26 cellular contexts compared by ENCODE assay signal in the genomic region with DNA sequence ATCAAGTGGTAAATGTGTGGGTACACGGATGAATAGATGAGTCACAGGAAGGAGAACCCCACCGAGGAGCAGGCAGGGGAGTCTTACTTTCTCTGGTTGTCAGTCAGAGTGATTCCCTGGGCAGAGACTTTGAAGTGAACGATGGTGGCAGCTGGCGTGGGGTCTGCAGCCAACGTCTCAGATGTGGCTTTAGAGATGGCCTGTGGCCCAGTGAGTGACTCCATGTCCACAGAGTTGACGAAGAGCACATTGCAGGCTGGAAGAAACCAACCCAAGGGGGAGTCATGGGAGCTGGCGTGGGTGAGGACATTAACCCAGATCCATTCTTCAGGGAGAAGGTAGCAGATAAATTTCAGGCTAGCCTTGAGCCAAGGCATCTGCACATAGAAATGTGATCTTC.
DNase-seq lines count a peak whose midpoint lies in the region; ATAC-seq and TF ChIP-seq lines count a peak whose summit lies in the region.
"Had no signal": no experiment of that assay in that cellular context is flagged by ENCODE, and none has a peak within 500 bp of the region (broad histone marks: within the 10 kb centered on the region; RNA-seq: fewer than 3 reads in every experiment).

No MANE protein-coding gene starts in this region.

- H3K4ac ChIP-seq in H9 (ENCODE audit: low read depth, low read length) = no peak overlapping the region

- 44 to 63% (median 47%) methylated on average over 7 of the region's 7 CpGs for WGBS in psoas muscle, 3 donors
- no CpG with 5 or more reads among the region's 7 CpGs for WGBS in H9 (ENCODE audit: extremely low coverage, insufficient read length, low lambda C conversion rate)

- H3K4me1 ChIP-seq in psoas muscle (peaks cover 56% of the 10 kb centered on the region), gastrocnemius medialis (peaks cover 51 to 86% of the 10 kb centered on the region in 2 donors), H9 (ENCODE audit: insufficient read depth, low read length) (no peaks in the 10 kb centered on the region)
- H3K4me1 ChIP-seq: BE2C had no signal

- no peak for TF ChIP-seq CTCF in endothelial cell (IDR thresholded peaks at IDR 0.05; ENCODE audit: unreplicated experiment)
- no peak for TF ChIP-seq CTCF in psoas muscle (IDR thresholded peaks at IDR 0.05)
- no peak for TF ChIP-seq CTCF in gastrocnemius medialis (IDR thresholded peaks at IDR 0.05 in 4 of 5, conservative IDR thresholded peaks at IDR 0.05 in 1 of 5)
- no peak for TF ChIP-seq CTCF in H9 (conservative IDR thresholded peaks at IDR 0.05)

- no peak overlapping the region for H3K27ac Mint-ChIP-seq in endothelial cell (ENCODE audit: unreplicated experiment)
- H3K27ac Mint-ChIP-seq in H9 = no peak overlapping the region
- H3K27ac Mint-ChIP-seq in activated naive CD8-positive, alpha-beta T cell treated with anti-CD3 and anti-CD28 coated beads for 36 hours = no peak overlapping the region
- H3K27ac Mint-ChIP-seq in activated CD4-positive, alpha-beta T cell treated with anti-CD3 and anti-CD28 coated beads, Interleukin-2, amount 10 ng/mL, durations not matched to agents 24 days and 14 days = no peak overlapping the region
- H3K27ac Mint-ChIP-seq: CD14-positive monocyte; CD4-positive, alpha-beta memory T cell; CD4-positive, CD25-positive, alpha-beta regulatory T cell; CD8-positive, alpha-beta memory T cell had no signal

- H3K4me3 ChIP-seq in psoas muscle = no peak overlapping the region
- no peak overlapping the region for H3K4me3 ChIP-seq in gastrocnemius medialis
- H3K4me3 ChIP-seq: BLaER1, GM12878 had no signal

- H3K27me3 ChIP-seq in psoas muscle (ENCODE audit: insufficient read depth in 3 of 3, low read length in 2 of 3) = no peaks in the 10 kb centered on the region
- no peaks in the 10 kb centered on the region for H3K27me3 ChIP-seq in gastrocnemius medialis
- H3K27me3 ChIP-seq in H9 (ENCODE audit: insufficient read depth, low read length) = no peaks in the 10 kb centered on the region
- H3K27me3 ChIP-seq: BE2C, BLaER1 had no signal

- no peak overlapping the region for H4K91ac ChIP-seq in H9 (ENCODE audit: insufficient read length, low read depth, low read length)

- H3K56ac ChIP-seq in H9 (ENCODE audit: insufficient read length, low read depth, low read length) = no peak overlapping the region

- no peak overlapping the region for H3K18ac ChIP-seq in H9 (ENCODE audit: insufficient read length, low read depth, low read length)

- H3K4me1 Mint-ChIP-seq in endothelial cell (ENCODE audit: unreplicated experiment) (peaks cover 29% of the 10 kb centered on the region), H9 (peaks cover 0 to 2% of the 10 kb centered on the region in 2 experiments; a peak in 1 of 4 replicates)
- H3K4me1 Mint-ChIP-seq in activated naive CD8-positive, alpha-beta T cell treated with anti-CD3 and anti-CD28 coated beads for 36 hours = no peaks in the 10 kb centered on the region
- no peaks in the 10 kb centered on the region for H3K4me1 Mint-ChIP-seq in activated CD4-positive, alpha-beta T cell treated with anti-CD3 and anti-CD28 coated beads, Interleukin-2, amount 10 ng/mL, durations not matched to agents 24 days and 14 days
- H3K4me1 Mint-ChIP-seq: CD8-positive, alpha-beta memory T cell had no signal

- H2BK12ac ChIP-seq in H9 (ENCODE audit: insufficient read length, low read depth, low read length) = no peak overlapping the region

- no peak overlapping the region for H3K14ac ChIP-seq in H9 (ENCODE audit: insufficient read depth, low read length)

- in situ Hi-C loops in gastrocnemius medialis (cut with MboI; ENCODE audit: low sequenced_read_pairs in 4 of 4) = no loop called here

- no peak overlapping the region for H3T11ph ChIP-seq in H9 (ENCODE audit: low read length)

- no peaks in the 10 kb centered on the region for H3K79me1 ChIP-seq in H9 (ENCODE audit: insufficient read depth, low read depth, low read length, poor library complexity, severe bottlenecking)

- H2BK20ac ChIP-seq in H9 (ENCODE audit: low read depth, low read length, poor library complexity, severe bottlenecking) = no peak overlapping the region

- H2BK5ac ChIP-seq in H9 (ENCODE audit: insufficient read length, low read length) = no peak overlapping the region

- H3K36me3 Mint-ChIP-seq in endothelial cell (ENCODE audit: low read depth, unreplicated experiment) (peaks cover 28% of the 10 kb centered on the region), H9 (ENCODE audit: insufficient read depth in 1 of 3, low read depth in 3 of 3) (peaks cover 0 to 6% (median 6%) of the 10 kb centered on the region in 3 experiments; a peak in 3 of 7 replicates)
- H3K36me3 Mint-ChIP-seq in activated naive CD8-positive, alpha-beta T cell treated with anti-CD3 and anti-CD28 coated beads for 36 hours = no peaks in the 10 kb centered on the region
- no peaks in the 10 kb centered on the region for H3K36me3 Mint-ChIP-seq in activated CD4-positive, alpha-beta T cell treated with anti-CD3 and anti-CD28 coated beads, Interleukin-2, amount 10 ng/mL, durations not matched to agents 24 days and 14 days (ENCODE audit: low read depth)
- H3K36me3 Mint-ChIP-seq: CD4-positive, alpha-beta memory T cell; CD4-positive, CD25-positive, alpha-beta regulatory T cell; CD8-positive, alpha-beta memory T cell had no signal

- H3K36me3 ChIP-seq in psoas muscle (ENCODE audit: insufficient read depth in 1 of 2, low read depth in 1 of 2) (peaks cover 12 to 90% of the 10 kb centered on the region in 2 donors), gastrocnemius medialis (peaks cover 3 to 82% of the 10 kb centered on the region in 2 donors)

- no peaks in the 10 kb centered on the region for H4K20me1 ChIP-seq in H9 (ENCODE audit: control insufficient read depth, insufficient read depth, insufficient read length)
- H4K20me1 ChIP-seq: BLaER1 had no signal

- H3K9me3 Mint-ChIP-seq in endothelial cell (ENCODE audit: unreplicated experiment) (no peaks in the 10 kb centered on the region), H9 (peaks cover 0 to 3% of the 10 kb centered on the region in 2 experiments; a peak in 2 of 5 replicates)
- no peaks in the 10 kb centered on the region for H3K9me3 Mint-ChIP-seq in activated naive CD8-positive, alpha-beta T cell treated with anti-CD3 and anti-CD28 coated beads for 36 hours
- peaks cover 5% of the 10 kb centered on the region for H3K9me3 Mint-ChIP-seq in activated CD4-positive, alpha-beta T cell treated with anti-CD3 and anti-CD28 coated beads, Interleukin-2, amount 10 ng/mL, durations not matched to agents 24 days and 14 days
- H3K9me3 Mint-ChIP-seq: CD8-positive, alpha-beta memory T cell had no signal

- H3K27ac ChIP-seq in psoas muscle (peak overlapping the region; percentile 50), gastrocnemius medialis (peak overlapping the region in 3 of 4 donors; percentile 69 to 99 (median 99)), H9 (ENCODE audit: insufficient read length, low read depth, low read length) (no peak overlapping the region)
- H3K27ac ChIP-seq: BLaER1 had no signal

- peak overlapping the region; percentile 1 for H3K4me3 Mint-ChIP-seq in endothelial cell (ENCODE audit: unreplicated experiment)
- no peak overlapping the region for H3K4me3 Mint-ChIP-seq in H9
- H3K4me3 Mint-ChIP-seq in activated naive CD8-positive, alpha-beta T cell treated with anti-CD3 and anti-CD28 coated beads for 36 hours = no peak overlapping the region
- H3K4me3 Mint-ChIP-seq in activated CD4-positive, alpha-beta T cell treated with anti-CD3 and anti-CD28 coated beads, Interleukin-2, amount 10 ng/mL, durations not matched to agents 24 days and 14 days = no peak overlapping the region
- H3K4me3 Mint-ChIP-seq: CD14-positive monocyte; CD4-positive, alpha-beta memory T cell; CD4-positive, CD25-positive, alpha-beta regulatory T cell; CD8-positive, alpha-beta memory T cell had no signal

- H3K23me2 ChIP-seq in H9 (ENCODE audit: insufficient read length, low read depth, low read length, poor library complexity, severe bottlenecking) = no peaks in the 10 kb centered on the region

- no peak overlapping the region for H4K8ac ChIP-seq in H9 (replicated peaks; ENCODE audit: insufficient read length, low read depth, low read length)

- no peaks in the 10 kb centered on the region for H3K9me3 ChIP-seq in psoas muscle
- H3K9me3 ChIP-seq in gastrocnemius medialis = no peaks in the 10 kb centered on the region
- H3K9me3 ChIP-seq in H9 (ENCODE audit: control insufficient read depth, low read depth, low read length) = no peaks in the 10 kb centered on the region
- H3K9me3 ChIP-seq: BE2C, BLaER1 had no signal

- no peak for DNase-seq in endothelial cell (ENCODE audit: low spot score)
- DNase-seq in myocyte (ENCODE audit: low read depth) = peak; percentile 63
- no peak for DNase-seq in psoas muscle
- DNase-seq in gastrocnemius medialis = no peak
- no peak for DNase-seq in H9
- DNase-seq in activated CD4-positive, alpha-beta T cell treated with anti-CD3 and anti-CD28 coated beads for 4 hours = no peak
- DNase-seq in activated naive CD8-positive, alpha-beta T cell treated with anti-CD3 and anti-CD28 coated beads for 36 hours = no peak
- DNase-seq in activated CD4-positive, alpha-beta T cell treated with anti-CD3 and anti-CD28 coated beads, Interleukin-2, amount 10 ng/mL, durations not matched to agents 24 days and 14 days = no peak
- DNase-seq: 8988T; ACHN; BE2C; C1 segment of cervical spinal cord; CD4-positive, alpha-beta memory T cell; CD4-positive, CD25-positive, alpha-beta regulatory T cell; CD8-positive, alpha-beta memory T cell; COR-L47; DMS 273 treated with DMSO at 0.1 percent for 48 hours; DMS153; DMS53; DMS79; DND-41; EL; GDM1 had no signal

- H4K5ac ChIP-seq in H9 (ENCODE audit: insufficient read length, low read depth, low read length) = no peak overlapping the region

- no peak overlapping the region for H2AK5ac ChIP-seq in H9 (ENCODE audit: insufficient read length, low read length)

- ATAC-seq in psoas muscle (peak in 1 of 4 donors; percentile 8), gastrocnemius medialis (no peak)
- ATAC-seq: GM12878 had no signal

- H2BK120ac ChIP-seq in H9 (ENCODE audit: low read depth, low read length, poor library complexity, severe bottlenecking) = no peak overlapping the region

- TF ChIP-seq POLR2A in gastrocnemius medialis (IDR thresholded peaks at IDR 0.05) = no peak

- H2BK15ac ChIP-seq in H9 (ENCODE audit: low read depth, low read length) = no peak overlapping the region

- H3K9ac ChIP-seq in H9 (ENCODE audit: extremely low read depth, insufficient read length, low read length) = no peak overlapping the region
- H3K9ac ChIP-seq: BLaER1 had no signal

- H3K4me2 ChIP-seq in H9 (ENCODE audit: insufficient read depth, insufficient read length, low read length) = no peak overlapping the region
- H3K4me2 ChIP-seq: BLaER1 had no signal

- no peak overlapping the region for H2AFZ ChIP-seq in H9 (ENCODE audit: low read length)

- intact Hi-C loops in psoas muscle (cut with DNase I) = no loop called here
- intact Hi-C loops in gastrocnemius medialis (cut with DNase I; ENCODE audit: low total_unique reads) = no loop called here
- intact Hi-C loops in activated CD4-positive, alpha-beta T cell treated with anti-CD3 and anti-CD28 coated beads, Interleukin-2, amount 10 ng/mL, durations not matched to agents 24 days and 14 days (cut with micrococcal nuclease) = no loop called here

- H3K27me3 Mint-ChIP-seq in endothelial cell (ENCODE audit: unreplicated experiment) (peaks cover 9% of the 10 kb centered on the region), H9 (ENCODE audit: low read depth) (peaks cover 1% of the 10 kb centered on the region; the same call in 1 of the 2 replicates)
- no peaks in the 10 kb centered on the region for H3K27me3 Mint-ChIP-seq in activated naive CD8-positive, alpha-beta T cell treated with anti-CD3 and anti-CD28 coated beads for 36 hours
- H3K27me3 Mint-ChIP-seq in activated CD4-positive, alpha-beta T cell treated with anti-CD3 and anti-CD28 coated beads, Interleukin-2, amount 10 ng/mL, durations not matched to agents 24 days and 14 days = peaks cover 4% of the 10 kb centered on the region
- H3K27me3 Mint-ChIP-seq: CD4-positive, CD25-positive, alpha-beta regulatory T cell had no signal

- H3K79me2 ChIP-seq in H9 (ENCODE audit: insufficient read depth, low read length) = no peaks in the 10 kb centered on the region

- no peak overlapping the region for H3K23ac ChIP-seq in H9 (ENCODE audit: insufficient read length, low read depth, low read length)
